In the genomic region with DNA sequence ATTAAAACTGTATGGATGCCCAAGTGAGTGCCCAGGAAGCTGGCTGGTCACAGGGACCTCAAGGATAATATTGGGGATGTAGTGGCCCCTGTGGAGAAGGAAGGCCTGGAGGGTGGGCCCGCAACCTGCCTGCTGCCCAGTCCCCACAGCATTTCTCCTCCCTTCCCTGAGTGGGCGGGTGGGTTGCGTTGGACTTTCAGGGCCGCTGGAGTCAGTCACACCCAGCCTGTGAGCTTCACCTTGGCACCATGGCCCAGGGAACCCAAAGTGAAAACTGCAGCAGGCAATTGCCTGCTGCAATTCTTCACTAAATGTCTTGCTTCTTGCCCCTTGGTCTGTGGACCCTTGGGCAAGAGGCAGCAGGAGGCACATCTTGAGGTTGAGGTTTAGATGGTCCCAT, we compare ENCODE assay signal across 13 cellular contexts.
"Had no signal": no experiment of that assay in that cellular context is flagged by ENCODE, and none has a peak within 500 bp of the region (broad histone marks: within the 10 kb centered on the region; RNA-seq: fewer than 3 reads in every experiment).

No MANE protein-coding gene starts in this region.

- H3K4me3 ChIP-seq: heart left ventricle, tibial artery had no signal

- H3K27me3 ChIP-seq: tibial artery had no signal

- H3K9me3 ChIP-seq: heart left ventricle, tibial artery had no signal

- H3K36me3 ChIP-seq: heart left ventricle, tibial artery had no signal

- DNase-seq: activated CD4-positive, alpha-beta memory T cell treated with anti-CD3 and anti-CD28 coated beads, Interleukin-2, amount 10 ng/mL, durations not matched to agents 7 days and 5 days; activated CD4-positive, alpha-beta T cell treated with anti-CD3 and anti-CD28 coated beads, Interleukin-2, amount 10 ng/mL, durations not matched to agents 24 days and 14 days; activated effector memory CD4-positive, alpha-beta T cell treated with Interleukin-2 at 50 U/mL for 16 hours; activated naive CD4-positive, alpha-beta T cell treated with anti-CD3 and anti-CD28 coated beads for 36 hours; activated naive CD8-positive, alpha-beta T cell treated with anti-CD3 and anti-CD28 coated beads, Interleukin-2, amount 50 U/mL, for 24 hours; activated T-cell treated with anti-CD3 and anti-CD28 coated beads, Interleukin-2, amount 50 U/mL, for 72 hours; stimulated activated CD4-positive, alpha-beta T cell treated with anti-CD3 and anti-CD28 coated beads, Interleukin-4, amount 100 ng/mL, for 24 hours; stimulated activated naive CD8-positive, alpha-beta T cell treated with anti-CD3 and anti-CD28 coated beads, Interleukin-15, Interleukin-2, amounts not matched to agents 100 U/mL and 50 U/mL, for 24 hours; tibial artery had no signal

- ATAC-seq: activated CD4-positive, CD25-positive, alpha-beta regulatory T cell treated with anti-CD3 and anti-CD28 coated beads, Interleukin-2, amount 50 U/mL, for 24 hours; activated naive CD8-positive, alpha-beta T cell treated with anti-CD3 and anti-CD28 coated beads, Interleukin-2, amount 50 U/mL, for 24 hours; activated T-cell treated with anti-CD3 and anti-CD28 coated beads, Interleukin-2, amount 50 U/mL, for 72 hours; heart left ventricle; stimulated activated naive CD8-positive, alpha-beta T cell treated with anti-CD3 and anti-CD28 coated beads, Interleukin-15, Interleukin-2, amounts not matched to agents 100 U/mL and 50 U/mL, for 24 hours had no signal

- FAIRE-seq: endometrium had no signal

- H3K27ac ChIP-seq: heart left ventricle, tibial artery, VCaP had no signal
